In the genomic region with DNA sequence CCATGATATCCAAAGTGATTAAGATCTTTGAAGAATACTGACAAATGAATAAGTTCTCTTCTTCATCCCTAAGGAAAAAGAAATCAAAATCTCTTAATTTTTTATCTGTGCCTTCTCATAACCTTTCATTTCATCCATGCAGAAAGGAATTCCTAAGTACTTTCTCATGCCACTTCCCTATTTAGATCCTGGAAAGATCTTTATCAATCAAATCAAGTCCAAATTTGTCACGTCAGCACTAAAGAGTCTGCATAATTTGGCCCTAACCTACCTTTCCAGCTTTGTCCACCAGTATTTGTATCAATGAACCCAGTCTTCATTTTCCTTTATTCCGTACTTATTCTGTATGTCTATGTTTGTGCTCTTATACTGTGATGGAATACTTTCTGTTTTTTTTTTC, we compare ENCODE assay signal across 2 cellular contexts.
TF ChIP-seq lines count a peak whose summit lies in the region.

No MANE protein-coding gene starts in this region.

TF ChIP-seq in HEK293, 187 proteins besides CTCF, POLR2A, EP300 and RAD21 (continued from another document):
- TF ChIP-seq BCL11B (tag by site-specific recombination; IDR thresholded peaks at IDR 0.05; ENCODE audit: low read depth) = no peak
- TF ChIP-seq, protein P1, sequence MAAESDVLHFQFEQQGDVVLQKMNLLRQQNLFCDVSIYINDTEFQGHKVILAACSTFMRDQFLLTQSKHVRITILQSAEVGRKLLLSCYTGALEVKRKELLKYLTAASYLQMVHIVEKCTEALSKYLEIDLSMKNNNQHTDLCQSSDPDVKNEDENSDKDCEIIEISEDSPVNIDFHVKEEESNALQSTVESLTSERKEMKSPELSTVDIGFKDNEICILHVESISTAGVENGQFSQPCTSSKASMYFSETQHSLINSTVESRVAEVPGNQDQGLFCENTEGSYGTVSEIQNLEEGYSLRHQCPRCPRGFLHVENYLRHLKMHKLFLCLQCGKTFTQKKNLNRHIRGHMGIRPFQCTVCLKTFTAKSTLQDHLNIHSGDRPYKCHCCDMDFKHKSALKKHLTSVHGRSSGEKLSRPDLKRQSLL (tag by site-specific recombination; IDR thresholded peaks at IDR 0.05) = no peak

TF ChIP-seq in K562, 482 proteins besides CTCF, POLR2A, EP300 and RAD21 (continued from another document):
- no peak for TF ChIP-seq ZNF174 (CRISPR knock-in tag; IDR thresholded peaks at IDR 0.05)
- TF ChIP-seq CREBBP (IDR thresholded peaks at IDR 0.05; ENCODE audit: low read depth, low read length) = no peak
- TF ChIP-seq CHCHD3 (CRISPR knock-in tag; IDR thresholded peaks at IDR 0.05) = no peak
- TF ChIP-seq C11orf30 (IDR thresholded peaks at IDR 0.05; ENCODE audit: low read depth) = peak; percentile 77
- TF ChIP-seq, protein P2, sequence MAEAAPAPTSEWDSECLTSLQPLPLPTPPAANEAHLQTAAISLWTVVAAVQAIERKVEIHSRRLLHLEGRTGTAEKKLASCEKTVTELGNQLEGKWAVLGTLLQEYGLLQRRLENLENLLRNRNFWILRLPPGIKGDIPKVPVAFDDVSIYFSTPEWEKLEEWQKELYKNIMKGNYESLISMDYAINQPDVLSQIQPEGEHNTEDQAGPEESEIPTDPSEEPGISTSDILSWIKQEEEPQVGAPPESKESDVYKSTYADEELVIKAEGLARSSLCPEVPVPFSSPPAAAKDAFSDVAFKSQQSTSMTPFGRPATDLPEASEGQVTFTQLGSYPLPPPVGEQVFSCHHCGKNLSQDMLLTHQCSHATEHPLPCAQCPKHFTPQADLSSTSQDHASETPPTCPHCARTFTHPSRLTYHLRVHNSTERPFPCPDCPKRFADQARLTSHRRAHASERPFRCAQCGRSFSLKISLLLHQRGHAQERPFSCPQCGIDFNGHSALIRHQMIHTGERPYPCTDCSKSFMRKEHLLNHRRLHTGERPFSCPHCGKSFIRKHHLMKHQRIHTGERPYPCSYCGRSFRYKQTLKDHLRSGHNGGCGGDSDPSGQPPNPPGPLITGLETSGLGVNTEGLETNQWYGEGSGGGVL (CRISPR knock-in tag; IDR thresholded peaks at IDR 0.05) = no peak
- TF ChIP-seq MAFG (tag; conservative IDR thresholded peaks at IDR 0.05) = peak; percentile 84
- TF ChIP-seq ZNF316 (IDR thresholded peaks at IDR 0.05) = peak; percentile 89
